ENCODE assay signal across 20 cellular contexts in genomic region chr12:88931598-88931997, GRCh38.
A peak's percentile ranks its signal among the peaks of the same experiment; 100 is the strongest.
DNase-seq lines count a peak whose midpoint lies in the region; ATAC-seq and TF ChIP-seq lines count a peak whose summit lies in the region.
"Had no signal": no experiment of that assay in that cellular context is flagged by ENCODE, and none has a peak within 500 bp of the region (broad histone marks: within the 10 kb centered on the region; RNA-seq: fewer than 3 reads in every experiment).

No MANE protein-coding gene starts in this region.

- no peaks in the 10 kb centered on the region for H3K27me3 Mint-ChIP-seq in activated CD8-positive, alpha-beta T cell treated with anti-CD3 and anti-CD28 coated beads, Interleukin-2, amount 10 ng/mL, durations not matched to agents 7 days and 5 days (ENCODE audit: low read depth)

- no peaks in the 10 kb centered on the region for H3K9me2 ChIP-seq in SK-N-SH

- no peaks in the 10 kb centered on the region for H3K9me3 ChIP-seq in SK-N-SH
- H3K9me3 ChIP-seq: left lung had no signal

- no peak for ATAC-seq in SK-N-SH treated with all-trans-retinoic acid at 6 μM for 48 hours
- peak; percentile 68 for ATAC-seq in HG03432 (IDR thresholded peaks at IDR 0.05; ENCODE audit: unreplicated experiment)
- no peak for ATAC-seq in Right ventricle myocardium inferior
- no peak for ATAC-seq in activated CD8-positive, alpha-beta T cell treated with anti-CD3 and anti-CD28 coated beads, Interleukin-2, amount 10 ng/mL, durations not matched to agents 7 days and 5 days
- ATAC-seq in left lobe of liver, result no peak
- ATAC-seq: left lung had no signal

- peaks cover 0 to 4% of the 10 kb centered on the region in 2 experiments; a peak in 1 of 4 replicates for H3K4me1 ChIP-seq in SK-N-SH (ENCODE audit: control insufficient read depth in 1 of 2, insufficient read depth in 2 of 2, low read depth in 1 of 2, low read length in 1 of 2)
- H3K4me1 ChIP-seq: left lung had no signal

- no peaks in the 10 kb centered on the region for H3K27me3 ChIP-seq in SK-N-SH (ENCODE audit: insufficient read depth)
- H3K27me3 ChIP-seq: left lung had no signal

- DNase-seq in SK-N-SH (peak; percentile 4), astrocyte of the hippocampus (ENCODE audit: low read depth, low spot score) (peak; percentile 42), renal cortical epithelial cell (ENCODE audit: low read depth) (peak; percentile 94), Right ventricle myocardium inferior (ENCODE audit: missing footprints) (no peak), left lobe of liver (ENCODE audit: low spot score) (no peak)
- DNase-seq in activated CD8-positive, alpha-beta T cell treated with anti-CD3 and anti-CD28 coated beads, Interleukin-2, amount 10 ng/mL, durations not matched to agents 7 days and 5 days, result no peak
- DNase-seq: activated CD4-positive, alpha-beta T cell treated with anti-CD3 and anti-CD28 coated beads, Interleukin-2, amount 50 U/mL, for 1 hour; activated gamma-delta T cell; central memory CD4-positive, alpha-beta T cell; erythroblast; GDM1; GOT3; left lung; NCI-H2029 treated with DMSO at 0.1 percent for 48 hours; nucleus accumbens; stimulated activated CD4-positive, alpha-beta T cell treated with anti-CD3 and anti-CD28 coated beads, Interleukin-15, amount 100 ng/mL, for 24 hours; T-helper 1 cell had no signal

- WGBS in SK-N-SH (ENCODE audit: low lambda C conversion rate), result 66% methylated on average over 3 of the region's 3 CpGs

- no peaks in the 10 kb centered on the region for H3K36me3 ChIP-seq in SK-N-SH (replicated peaks in 1 of 2; ENCODE audit: control insufficient read depth in 1 of 2, insufficient read depth in 2 of 2, low read length in 1 of 2)
- H3K36me3 ChIP-seq: left lung had no signal

- intact Hi-C loops in Right ventricle myocardium inferior (cut with DNase I), result no loop called here

- H3K4me3 ChIP-seq in SK-N-SH (ENCODE audit: low read depth in 2 of 2, low read length in 1 of 2), result no peak overlapping the region
- H3K4me3 ChIP-seq: left lung had no signal

- no peak for TF ChIP-seq EP300 in SK-N-SH (IDR thresholded peaks at IDR 0.05; ENCODE audit: borderline replicate concordance in 1 of 2, low read depth in 1 of 2, low read length in 1 of 2)

- no peaks in the 10 kb centered on the region for H3K36me3 Mint-ChIP-seq in activated CD8-positive, alpha-beta T cell treated with anti-CD3 and anti-CD28 coated beads, Interleukin-2, amount 10 ng/mL, durations not matched to agents 7 days and 5 days (ENCODE audit: low read depth)
- H3K36me3 Mint-ChIP-seq: CD14-positive monocyte had no signal

- POLR2A ChIA-PET in SK-N-SH (lab: Yijun Ruan, JAX), result no interaction called here
- POLR2A ChIA-PET in activated CD8-positive, alpha-beta T cell treated with anti-CD3 and anti-CD28 coated beads, Interleukin-2, amount 10 ng/mL, durations not matched to agents 7 days and 5 days (lab: Charles Lee), result no interaction called here

- H3K9ac ChIP-seq in SK-N-SH, result no peak overlapping the region

- H3K27ac Mint-ChIP-seq in activated CD8-positive, alpha-beta T cell treated with anti-CD3 and anti-CD28 coated beads, Interleukin-2, amount 10 ng/mL, durations not matched to agents 7 days and 5 days, result no peak overlapping the region
- H3K27ac Mint-ChIP-seq: CD14-positive monocyte had no signal

- no peak overlapping the region for H2AFZ ChIP-seq in SK-N-SH (ENCODE audit: low read depth)

- no peak overlapping the region for H3K4me3 Mint-ChIP-seq in activated CD8-positive, alpha-beta T cell treated with anti-CD3 and anti-CD28 coated beads, Interleukin-2, amount 10 ng/mL, durations not matched to agents 7 days and 5 days
- H3K4me3 Mint-ChIP-seq: CD14-positive monocyte had no signal

- TF ChIP-seq CTCF in SK-N-SH (IDR thresholded peaks at IDR 0.05), result no peak

- peaks cover 5% of the 10 kb centered on the region for H3F3A ChIP-seq in SK-N-SH (replicated peaks; ENCODE audit: insufficient read depth)

- CTCF ChIA-PET in SK-N-SH (lab: Yijun Ruan, JAX), result no interaction called here
- CTCF ChIA-PET in activated CD8-positive, alpha-beta T cell treated with anti-CD3 and anti-CD28 coated beads, Interleukin-2, amount 10 ng/mL, durations not matched to agents 7 days and 5 days (lab: Charles Lee), result no interaction called here

- H3K4me1 Mint-ChIP-seq in activated CD8-positive, alpha-beta T cell treated with anti-CD3 and anti-CD28 coated beads, Interleukin-2, amount 10 ng/mL, durations not matched to agents 7 days and 5 days (ENCODE audit: low read depth), result no peaks in the 10 kb centered on the region
- H3K4me1 Mint-ChIP-seq: CD14-positive monocyte had no signal

- H3K27ac ChIP-seq in SK-N-SH (ENCODE audit: low read depth in 2 of 2, low read length in 1 of 2), result no peak overlapping the region
- H3K27ac ChIP-seq: left lung had no signal

- H4K20me1 ChIP-seq in SK-N-SH (ENCODE audit: insufficient read depth), result no peaks in the 10 kb centered on the region

- no peak overlapping the region for H3K4me2 ChIP-seq in SK-N-SH

- H3K79me2 ChIP-seq in SK-N-SH (ENCODE audit: insufficient read depth), result no peaks in the 10 kb centered on the region

- TF ChIP-seq RAD21 in SK-N-SH (IDR thresholded peaks at IDR 0.05; ENCODE audit: low read length), result no peak

- no peaks in the 10 kb centered on the region for H3K9me3 Mint-ChIP-seq in activated CD8-positive, alpha-beta T cell treated with anti-CD3 and anti-CD28 coated beads, Interleukin-2, amount 10 ng/mL, durations not matched to agents 7 days and 5 days (ENCODE audit: insufficient read depth)
- H3K9me3 Mint-ChIP-seq: CD14-positive monocyte had no signal

TF ChIP-seq in SK-N-SH, 30 proteins besides CTCF, POLR2A, EP300 and RAD21:
- TF ChIP-seq GATA2 (CRISPR knock-in tag; IDR thresholded peaks at IDR 0.05) (peak; percentile 51), RXRA (IDR thresholded peaks at IDR 0.05; ENCODE audit: borderline replicate concordance, low read depth) (no peak), MAX (IDR thresholded peaks at IDR 0.05; ENCODE audit: low read depth) (no peak)

TF ChIP-seq in SK-N-SH treated with all-trans-retinoic acid at 6 μM for 48 hours, 23 proteins besides CTCF, POLR2A, EP300 and RAD21:
- TF ChIP-seq SNAI2 (CRISPR knock-in tag; IDR thresholded peaks at IDR 0.05), result no peak
- TF ChIP-seq ZC3H10 (CRISPR knock-in tag; IDR thresholded peaks at IDR 0.05), result no peak
- no peak for TF ChIP-seq ZNF8 (CRISPR knock-in tag; IDR thresholded peaks at IDR 0.05)
- TF ChIP-seq GLIS3 (CRISPR knock-in tag; IDR thresholded peaks at IDR 0.05), result no peak
- TF ChIP-seq BACH2 (CRISPR knock-in tag; IDR thresholded peaks at IDR 0.05; ENCODE audit: borderline replicate concordance), result no peak
- TF ChIP-seq CSDC2 (CRISPR knock-in tag; IDR thresholded peaks at IDR 0.05), result no peak
- no peak for TF ChIP-seq ZFP30 (CRISPR knock-in tag; IDR thresholded peaks at IDR 0.05)
- TF ChIP-seq ZFP3 (CRISPR knock-in tag; IDR thresholded peaks at IDR 0.05), result no peak
- TF ChIP-seq ARNTL (CRISPR knock-in tag; IDR thresholded peaks at IDR 0.05; ENCODE audit: borderline replicate concordance, low read depth), result no peak
- no peak for TF ChIP-seq PATZ1 (CRISPR knock-in tag; IDR thresholded peaks at IDR 0.05; ENCODE audit: borderline replicate concordance)
- TF ChIP-seq POU6F1 (CRISPR knock-in tag; IDR thresholded peaks at IDR 0.05; ENCODE audit: borderline replicate concordance, low read depth), result no peak
- no peak for TF ChIP-seq ZNF70 (CRISPR knock-in tag; IDR thresholded peaks at IDR 0.05)
- TF ChIP-seq CSRNP3 (CRISPR knock-in tag; IDR thresholded peaks at IDR 0.05), result no peak

Comparison
In these comparisons a context has a peak if more than half of its experiments do, and no peak if none do; other contexts are left out.
1. DNase-seq: peak in SK-N-SH (single experiment), astrocyte of the hippocampus (single experiment) and renal cortical epithelial cell (single experiment); none in Right ventricle myocardium inferior (single experiment), activated CD8-positive, alpha-beta T cell treated with anti-CD3 and anti-CD28 coated beads, Interleukin-2, amount 10 ng/mL, durations not matched to agents 7 days and 5 days (single experiment) and left lobe of liver (single experiment).